ENCODE assay signal across 1 cellular context in genomic region chr16:27625050-27625697, GRCh38.
A peak's percentile ranks its signal among the peaks of the same experiment; 100 is the strongest.
TF ChIP-seq lines count a peak whose summit lies in the region.

No MANE protein-coding gene starts in this region.

TF ChIP-seq in HepG2, 621 proteins besides CTCF, POLR2A, EP300 and RAD21 (continued from another document and continues in another):
- TF ChIP-seq, protein P1, sequence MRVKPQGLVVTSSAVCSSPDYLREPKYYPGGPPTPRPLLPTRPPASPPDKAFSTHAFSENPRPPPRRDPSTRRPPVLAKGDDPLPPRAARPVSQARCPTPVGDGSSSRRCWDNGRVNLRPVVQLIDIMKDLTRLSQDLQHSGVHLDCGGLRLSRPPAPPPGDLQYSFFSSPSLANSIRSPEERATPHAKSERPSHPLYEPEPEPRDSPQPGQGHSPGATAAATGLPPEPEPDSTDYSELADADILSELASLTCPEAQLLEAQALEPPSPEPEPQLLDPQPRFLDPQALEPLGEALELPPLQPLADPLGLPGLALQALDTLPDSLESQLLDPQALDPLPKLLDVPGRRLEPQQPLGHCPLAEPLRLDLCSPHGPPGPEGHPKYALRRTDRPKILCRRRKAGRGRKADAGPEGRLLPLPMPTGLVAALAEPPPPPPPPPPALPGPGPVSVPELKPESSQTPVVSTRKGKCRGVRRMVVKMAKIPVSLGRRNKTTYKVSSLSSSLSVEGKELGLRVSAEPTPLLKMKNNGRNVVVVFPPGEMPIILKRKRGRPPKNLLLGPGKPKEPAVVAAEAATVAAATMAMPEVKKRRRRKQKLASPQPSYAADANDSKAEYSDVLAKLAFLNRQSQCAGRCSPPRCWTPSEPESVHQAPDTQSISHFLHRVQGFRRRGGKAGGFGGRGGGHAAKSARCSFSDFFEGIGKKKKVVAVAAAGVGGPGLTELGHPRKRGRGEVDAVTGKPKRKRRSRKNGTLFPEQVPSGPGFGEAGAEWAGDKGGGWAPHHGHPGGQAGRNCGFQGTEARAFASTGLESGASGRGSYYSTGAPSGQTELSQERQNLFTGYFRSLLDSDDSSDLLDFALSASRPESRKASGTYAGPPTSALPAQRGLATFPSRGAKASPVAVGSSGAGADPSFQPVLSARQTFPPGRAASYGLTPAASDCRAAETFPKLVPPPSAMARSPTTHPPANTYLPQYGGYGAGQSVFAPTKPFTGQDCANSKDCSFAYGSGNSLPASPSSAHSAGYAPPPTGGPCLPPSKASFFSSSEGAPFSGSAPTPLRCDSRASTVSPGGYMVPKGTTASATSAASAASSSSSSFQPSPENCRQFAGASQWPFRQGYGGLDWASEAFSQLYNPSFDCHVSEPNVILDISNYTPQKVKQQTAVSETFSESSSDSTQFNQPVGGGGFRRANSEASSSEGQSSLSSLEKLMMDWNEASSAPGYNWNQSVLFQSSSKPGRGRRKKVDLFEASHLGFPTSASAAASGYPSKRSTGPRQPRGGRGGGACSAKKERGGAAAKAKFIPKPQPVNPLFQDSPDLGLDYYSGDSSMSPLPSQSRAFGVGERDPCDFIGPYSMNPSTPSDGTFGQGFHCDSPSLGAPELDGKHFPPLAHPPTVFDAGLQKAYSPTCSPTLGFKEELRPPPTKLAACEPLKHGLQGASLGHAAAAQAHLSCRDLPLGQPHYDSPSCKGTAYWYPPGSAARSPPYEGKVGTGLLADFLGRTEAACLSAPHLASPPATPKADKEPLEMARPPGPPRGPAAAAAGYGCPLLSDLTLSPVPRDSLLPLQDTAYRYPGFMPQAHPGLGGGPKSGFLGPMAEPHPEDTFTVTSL (CRISPR knock-in tag; IDR thresholded peaks at IDR 0.05; ENCODE audit: borderline replicate concordance): no peak
- TF ChIP-seq POLR2AphosphoS5 (IDR thresholded peaks at IDR 0.05; ENCODE audit: low read depth, low read length): no peak
- TF ChIP-seq ZNF510 (CRISPR knock-in tag; IDR thresholded peaks at IDR 0.05; ENCODE audit: low read depth): no peak
- TF ChIP-seq ZNF430 (CRISPR knock-in tag; IDR thresholded peaks at IDR 0.05): no peak
- no peak for TF ChIP-seq PAX8 (CRISPR knock-in tag; IDR thresholded peaks at IDR 0.05; ENCODE audit: borderline replicate concordance)
- peak; percentile 53 for TF ChIP-seq SALL1 (CRISPR knock-in tag; IDR thresholded peaks at IDR 0.05)
- TF ChIP-seq, protein P2, sequence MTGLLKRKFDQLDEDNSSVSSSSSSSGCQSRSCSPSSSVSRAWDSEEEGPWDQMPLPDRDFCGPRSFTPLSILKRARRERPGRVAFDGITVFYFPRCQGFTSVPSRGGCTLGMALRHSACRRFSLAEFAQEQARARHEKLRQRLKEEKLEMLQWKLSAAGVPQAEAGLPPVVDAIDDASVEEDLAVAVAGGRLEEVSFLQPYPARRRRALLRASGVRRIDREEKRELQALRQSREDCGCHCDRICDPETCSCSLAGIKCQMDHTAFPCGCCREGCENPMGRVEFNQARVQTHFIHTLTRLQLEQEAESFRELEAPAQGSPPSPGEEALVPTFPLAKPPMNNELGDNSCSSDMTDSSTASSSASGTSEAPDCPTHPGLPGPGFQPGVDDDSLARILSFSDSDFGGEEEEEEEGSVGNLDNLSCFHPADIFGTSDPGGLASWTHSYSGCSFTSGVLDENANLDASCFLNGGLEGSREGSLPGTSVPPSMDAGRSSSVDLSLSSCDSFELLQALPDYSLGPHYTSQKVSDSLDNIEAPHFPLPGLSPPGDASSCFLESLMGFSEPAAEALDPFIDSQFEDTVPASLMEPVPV (CRISPR knock-in tag; IDR thresholded peaks at IDR 0.05): no peak
- TF ChIP-seq, protein P3, sequence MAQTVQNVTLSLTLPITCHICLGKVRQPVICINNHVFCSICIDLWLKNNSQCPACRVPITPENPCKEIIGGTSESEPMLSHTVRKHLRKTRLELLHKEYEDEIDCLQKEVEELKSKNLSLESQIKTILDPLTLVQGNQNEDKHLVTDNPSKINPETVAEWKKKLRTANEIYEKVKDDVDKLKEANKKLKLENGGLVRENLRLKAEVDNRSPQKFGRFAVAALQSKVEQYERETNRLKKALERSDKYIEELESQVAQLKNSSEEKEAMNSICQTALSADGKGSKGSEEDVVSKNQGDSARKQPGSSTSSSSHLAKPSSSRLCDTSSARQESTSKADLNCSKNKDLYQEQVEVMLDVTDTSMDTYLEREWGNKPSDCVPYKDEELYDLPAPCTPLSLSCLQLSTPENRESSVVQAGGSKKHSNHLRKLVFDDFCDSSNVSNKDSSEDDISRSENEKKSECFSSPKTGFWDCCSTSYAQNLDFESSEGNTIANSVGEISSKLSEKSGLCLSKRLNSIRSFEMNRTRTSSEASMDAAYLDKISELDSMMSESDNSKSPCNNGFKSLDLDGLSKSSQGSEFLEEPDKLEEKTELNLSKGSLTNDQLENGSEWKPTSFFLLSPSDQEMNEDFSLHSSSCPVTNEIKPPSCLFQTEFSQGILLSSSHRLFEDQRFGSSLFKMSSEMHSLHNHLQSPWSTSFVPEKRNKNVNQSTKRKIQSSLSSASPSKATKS (CRISPR knock-in tag; IDR thresholded peaks at IDR 0.05): no peak
- TF ChIP-seq ZNF580 (CRISPR knock-in tag; IDR thresholded peaks at IDR 0.05; ENCODE audit: borderline replicate concordance, low read depth): no peak
- TF ChIP-seq, protein P4, sequence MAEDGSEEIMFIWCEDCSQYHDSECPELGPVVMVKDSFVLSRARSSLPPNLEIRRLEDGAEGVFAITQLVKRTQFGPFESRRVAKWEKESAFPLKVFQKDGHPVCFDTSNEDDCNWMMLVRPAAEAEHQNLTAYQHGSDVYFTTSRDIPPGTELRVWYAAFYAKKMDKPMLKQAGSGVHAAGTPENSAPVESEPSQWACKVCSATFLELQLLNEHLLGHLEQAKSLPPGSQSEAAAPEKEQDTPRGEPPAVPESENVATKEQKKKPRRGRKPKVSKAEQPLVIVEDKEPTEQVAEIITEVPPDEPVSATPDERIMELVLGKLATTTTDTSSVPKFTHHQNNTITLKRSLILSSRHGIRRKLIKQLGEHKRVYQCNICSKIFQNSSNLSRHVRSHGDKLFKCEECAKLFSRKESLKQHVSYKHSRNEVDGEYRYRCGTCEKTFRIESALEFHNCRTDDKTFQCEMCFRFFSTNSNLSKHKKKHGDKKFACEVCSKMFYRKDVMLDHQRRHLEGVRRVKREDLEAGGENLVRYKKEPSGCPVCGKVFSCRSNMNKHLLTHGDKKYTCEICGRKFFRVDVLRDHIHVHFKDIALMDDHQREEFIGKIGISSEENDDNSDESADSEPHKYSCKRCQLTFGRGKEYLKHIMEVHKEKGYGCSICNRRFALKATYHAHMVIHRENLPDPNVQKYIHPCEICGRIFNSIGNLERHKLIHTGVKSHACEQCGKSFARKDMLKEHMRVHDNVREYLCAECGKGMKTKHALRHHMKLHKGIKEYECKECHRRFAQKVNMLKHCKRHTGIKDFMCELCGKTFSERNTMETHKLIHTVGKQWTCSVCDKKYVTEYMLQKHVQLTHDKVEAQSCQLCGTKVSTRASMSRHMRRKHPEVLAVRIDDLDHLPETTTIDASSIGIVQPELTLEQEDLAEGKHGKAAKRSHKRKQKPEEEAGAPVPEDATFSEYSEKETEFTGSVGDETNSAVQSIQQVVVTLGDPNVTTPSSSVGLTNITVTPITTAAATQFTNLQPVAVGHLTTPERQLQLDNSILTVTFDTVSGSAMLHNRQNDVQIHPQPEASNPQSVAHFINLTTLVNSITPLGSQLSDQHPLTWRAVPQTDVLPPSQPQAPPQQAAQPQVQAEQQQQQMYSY (CRISPR knock-in tag; IDR thresholded peaks at IDR 0.05): no peak
- TF ChIP-seq ZNF703 (CRISPR knock-in tag; IDR thresholded peaks at IDR 0.05; ENCODE audit: borderline replicate concordance): no peak
- no peak for TF ChIP-seq PHF5A (CRISPR knock-in tag; IDR thresholded peaks at IDR 0.05; ENCODE audit: low read depth, unreplicated experiment)
- TF ChIP-seq MIER3 (CRISPR knock-in tag; IDR thresholded peaks at IDR 0.05; ENCODE audit: borderline replicate concordance): 0 out of 2 replicates have a peak, but pooled peaks have one; percentile 13
- TF ChIP-seq ATAD3A (CRISPR knock-in tag; IDR thresholded peaks at IDR 0.05): no peak
- TF ChIP-seq RNF2 (conservative IDR thresholded peaks at IDR 0.05; ENCODE audit: low read depth): no peak
- TF ChIP-seq, protein P5, sequence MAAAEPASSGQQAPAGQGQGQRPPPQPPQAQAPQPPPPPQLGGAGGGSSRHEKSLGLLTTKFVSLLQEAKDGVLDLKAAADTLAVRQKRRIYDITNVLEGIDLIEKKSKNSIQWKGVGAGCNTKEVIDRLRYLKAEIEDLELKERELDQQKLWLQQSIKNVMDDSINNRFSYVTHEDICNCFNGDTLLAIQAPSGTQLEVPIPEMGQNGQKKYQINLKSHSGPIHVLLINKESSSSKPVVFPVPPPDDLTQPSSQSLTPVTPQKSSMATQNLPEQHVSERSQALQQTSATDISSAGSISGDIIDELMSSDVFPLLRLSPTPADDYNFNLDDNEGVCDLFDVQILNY (CRISPR knock-in tag; conservative IDR thresholded peaks at IDR 0.05): no peak
- TF ChIP-seq SALL2 (CRISPR knock-in tag; IDR thresholded peaks at IDR 0.05): no peak
- TF ChIP-seq FIP1L1 (IDR thresholded peaks at IDR 0.05; ENCODE audit: borderline replicate concordance, insufficient read depth, low read depth, low read length): no peak
- TF ChIP-seq TBP (CRISPR knock-in tag; IDR thresholded peaks at IDR 0.05): no peak
- no peak for TF ChIP-seq THYN1 (CRISPR knock-in tag; IDR thresholded peaks at IDR 0.05; ENCODE audit: borderline replicate concordance, low read depth)
- TF ChIP-seq SUZ12 (IDR thresholded peaks at IDR 0.05; ENCODE audit: low read depth, low read length): no peak
- TF ChIP-seq, protein P6, sequence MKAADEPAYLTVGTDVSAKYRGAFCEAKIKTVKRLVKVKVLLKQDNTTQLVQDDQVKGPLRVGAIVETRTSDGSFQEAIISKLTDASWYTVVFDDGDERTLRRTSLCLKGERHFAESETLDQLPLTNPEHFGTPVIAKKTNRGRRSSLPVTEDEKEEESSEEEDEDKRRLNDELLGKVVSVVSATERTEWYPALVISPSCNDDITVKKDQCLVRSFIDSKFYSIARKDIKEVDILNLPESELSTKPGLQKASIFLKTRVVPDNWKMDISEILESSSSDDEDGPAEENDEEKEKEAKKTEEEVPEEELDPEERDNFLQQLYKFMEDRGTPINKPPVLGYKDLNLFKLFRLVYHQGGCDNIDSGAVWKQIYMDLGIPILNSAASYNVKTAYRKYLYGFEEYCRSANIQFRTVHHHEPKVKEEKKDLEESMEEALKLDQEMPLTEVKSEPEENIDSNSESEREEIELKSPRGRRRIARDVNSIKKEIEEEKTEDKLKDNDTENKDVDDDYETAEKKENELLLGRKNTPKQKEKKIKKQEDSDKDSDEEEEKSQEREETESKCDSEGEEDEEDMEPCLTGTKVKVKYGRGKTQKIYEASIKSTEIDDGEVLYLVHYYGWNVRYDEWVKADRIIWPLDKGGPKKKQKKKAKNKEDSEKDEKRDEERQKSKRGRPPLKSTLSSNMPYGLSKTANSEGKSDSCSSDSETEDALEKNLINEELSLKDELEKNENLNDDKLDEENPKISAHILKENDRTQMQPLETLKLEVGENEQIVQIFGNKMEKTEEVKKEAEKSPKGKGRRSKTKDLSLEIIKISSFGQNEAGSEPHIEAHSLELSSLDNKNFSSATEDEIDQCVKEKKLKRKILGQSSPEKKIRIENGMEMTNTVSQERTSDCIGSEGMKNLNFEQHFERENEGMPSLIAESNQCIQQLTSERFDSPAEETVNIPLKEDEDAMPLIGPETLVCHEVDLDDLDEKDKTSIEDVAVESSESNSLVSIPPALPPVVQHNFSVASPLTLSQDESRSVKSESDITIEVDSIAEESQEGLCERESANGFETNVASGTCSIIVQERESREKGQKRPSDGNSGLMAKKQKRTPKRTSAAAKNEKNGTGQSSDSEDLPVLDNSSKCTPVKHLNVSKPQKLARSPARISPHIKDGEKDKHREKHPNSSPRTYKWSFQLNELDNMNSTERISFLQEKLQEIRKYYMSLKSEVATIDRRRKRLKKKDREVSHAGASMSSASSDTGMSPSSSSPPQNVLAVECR (CRISPR knock-in tag; IDR thresholded peaks at IDR 0.05; ENCODE audit: borderline replicate concordance): 0 out of 2 replicates have a peak, but pooled peaks have one; percentile 17
- no peak for TF ChIP-seq ATF5 (CRISPR knock-in tag; IDR thresholded peaks at IDR 0.05; ENCODE audit: low read depth)
- no peak for TF ChIP-seq ZNF577 (CRISPR knock-in tag; IDR thresholded peaks at IDR 0.05; ENCODE audit: borderline replicate concordance, low read depth)
- peak; percentile 93 for TF ChIP-seq SOX5 (CRISPR knock-in tag; IDR thresholded peaks at IDR 0.05; ENCODE audit: borderline replicate concordance)
- TF ChIP-seq ZNF737 (CRISPR knock-in tag; IDR thresholded peaks at IDR 0.05; ENCODE audit: borderline replicate concordance): no peak
- TF ChIP-seq CEBPB (IDR thresholded peaks at IDR 0.05; ENCODE audit: borderline replicate concordance, low read depth, low read length): peak; percentile 97
- no peak for TF ChIP-seq MTF1 (CRISPR knock-in tag; IDR thresholded peaks at IDR 0.05)
- TF ChIP-seq, protein P7, sequence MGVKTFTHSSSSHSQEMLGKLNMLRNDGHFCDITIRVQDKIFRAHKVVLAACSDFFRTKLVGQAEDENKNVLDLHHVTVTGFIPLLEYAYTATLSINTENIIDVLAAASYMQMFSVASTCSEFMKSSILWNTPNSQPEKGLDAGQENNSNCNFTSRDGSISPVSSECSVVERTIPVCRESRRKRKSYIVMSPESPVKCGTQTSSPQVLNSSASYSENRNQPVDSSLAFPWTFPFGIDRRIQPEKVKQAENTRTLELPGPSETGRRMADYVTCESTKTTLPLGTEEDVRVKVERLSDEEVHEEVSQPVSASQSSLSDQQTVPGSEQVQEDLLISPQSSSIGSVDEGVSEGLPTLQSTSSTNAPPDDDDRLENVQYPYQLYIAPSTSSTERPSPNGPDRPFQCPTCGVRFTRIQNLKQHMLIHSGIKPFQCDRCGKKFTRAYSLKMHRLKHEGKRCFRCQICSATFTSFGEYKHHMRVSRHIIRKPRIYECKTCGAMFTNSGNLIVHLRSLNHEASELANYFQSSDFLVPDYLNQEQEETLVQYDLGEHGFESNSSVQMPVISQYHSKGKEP (CRISPR knock-in tag; IDR thresholded peaks at IDR 0.05): no peak
- TF ChIP-seq AHR (CRISPR knock-in tag; IDR thresholded peaks at IDR 0.05): no peak
- 0 out of 2 replicates have a peak, but pooled peaks have one; percentile 30 for TF ChIP-seq ZNF670 (CRISPR knock-in tag; IDR thresholded peaks at IDR 0.05; ENCODE audit: borderline replicate concordance)
- TF ChIP-seq ZFP82 (CRISPR knock-in tag; IDR thresholded peaks at IDR 0.05; ENCODE audit: borderline replicate concordance): no peak
- 0 out of 2 replicates have a peak, but pooled peaks have one; percentile 44 for TF ChIP-seq ZBTB38 (CRISPR knock-in tag; IDR thresholded peaks at IDR 0.05)
- no peak for TF ChIP-seq CBFB (CRISPR knock-in tag; IDR thresholded peaks at IDR 0.05)
- no peak for TF ChIP-seq SOX13 (IDR thresholded peaks at IDR 0.05)
- peak in 1 of 2 experiments; percentile 94; a peak in 2 of 4 replicates for TF ChIP-seq SOX13 (CRISPR knock-in tag; conservative IDR thresholded peaks at IDR 0.05 in 1 of 2, IDR thresholded peaks at IDR 0.05 in 1 of 2)
- no peak for TF ChIP-seq ZNF296 (CRISPR knock-in tag; conservative IDR thresholded peaks at IDR 0.05)
- no peak for TF ChIP-seq NFYB (CRISPR knock-in tag; IDR thresholded peaks at IDR 0.05)
- TF ChIP-seq ZNF607 (CRISPR knock-in tag; IDR thresholded peaks at IDR 0.05; ENCODE audit: borderline replicate concordance): no peak
- TF ChIP-seq JUND (CRISPR knock-in tag; IDR thresholded peaks at IDR 0.05): no peak
